Comparison of ENCODE assay signal across 8 cellular contexts in the genomic region with DNA sequence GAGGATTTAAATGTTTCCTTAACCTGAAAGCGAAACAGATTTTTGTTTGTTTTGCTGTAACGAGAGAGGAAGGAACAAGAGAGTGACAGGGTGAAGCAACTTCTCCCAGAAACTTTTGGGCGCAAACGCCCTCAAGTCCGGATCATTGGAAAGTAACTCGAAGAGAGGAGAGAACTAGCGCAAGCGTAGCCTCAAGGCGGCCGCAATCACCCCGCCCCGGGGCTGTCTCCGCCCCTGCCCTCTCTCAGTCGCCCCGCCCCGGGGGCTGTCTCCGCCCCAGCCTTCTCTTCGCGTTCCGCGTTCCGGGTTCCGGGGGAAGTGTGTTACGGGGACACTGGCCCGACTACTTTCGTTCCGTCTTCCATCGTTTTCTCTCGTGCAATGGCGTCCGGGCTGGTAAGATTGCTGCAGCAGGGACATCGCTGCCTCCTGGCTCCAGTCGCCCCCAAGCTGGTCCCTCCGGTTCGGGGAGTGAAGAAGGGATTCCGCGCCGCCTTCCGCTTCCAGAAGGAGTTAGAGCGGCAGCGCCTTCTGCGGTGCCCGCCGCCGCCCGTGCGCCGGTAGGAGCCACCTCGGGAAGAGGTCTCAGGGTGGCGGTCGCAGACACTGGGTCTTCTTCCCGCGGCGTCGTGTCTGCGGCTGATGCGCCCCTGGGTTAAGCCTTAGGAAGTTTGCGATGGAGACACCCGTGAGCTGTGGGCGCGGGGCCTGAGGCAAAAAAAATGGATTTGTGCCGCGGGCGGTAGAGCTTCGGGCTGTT. TPM values are rescaled to one million over a fixed set of nuclear protein-coding genes. Genes with fewer than 3 reads are reported as not detected.
DNase-seq lines count a peak whose midpoint lies in the region; ATAC-seq and TF ChIP-seq lines count a peak whose summit lies in the region.

A gene (plus strand): TSS at position 372 of the 760 bp plus-strand sequence. CDS start 10 bp downstream, at position 382.

- H3K4me1 ChIP-seq in left lung: peaks cover 17 to 53% of the 10 kb centered on the region in 2 donors

- H3K27ac ChIP-seq in left lung: peak within 1 kb of the TSS; percentile 88 to 96

- no peaks in the 10 kb centered on the region for H3K27me3 ChIP-seq in left lung

- no peaks in the 10 kb centered on the region for H3K9me3 ChIP-seq in left lung

- DNase-seq in C1 segment of cervical spinal cord (lab: John Stamatoyannopoulos, UW): peak; percentile 77 to 99 (median 94)
- DNase-seq in NCI-H774 (lab: John Stamatoyannopoulos, UW): peak; percentile 92
- DNase-seq in activated CD4-positive, alpha-beta T cell treated with anti-CD3 and anti-CD28 coated beads, Interleukin-2, amount 50 U/mL, for 4 hours: peak; percentile 94 to 97
- peak; percentile 97 for DNase-seq in dermis blood vessel endothelial cell
- DNase-seq in left lung: peak; percentile 98 to 100
- peak; percentile 98 for DNase-seq in stimulated activated CD4-positive, alpha-beta T cell treated with anti-CD3 and anti-CD28 coated beads, Interleukin-4, amount 100 ng/mL, for 1 hour

- intact Hi-C loops in left lung (cut with DNase I): no loop called here

- no peak for TF ChIP-seq CTCF in left lung (IDR thresholded peaks at IDR 0.05)

- ATAC-seq in GM19372 (IDR thresholded peaks at IDR 0.05; ENCODE audit: low read depth, unreplicated experiment) (peak; percentile 91), HG03558 (IDR thresholded peaks at IDR 0.05; ENCODE audit: extremely low read depth, unreplicated experiment) (peak; percentile 57), left lung (peak; percentile 100)

- H3K36me3 ChIP-seq in left lung: peaks cover 0 to 24% of the 10 kb centered on the region in 2 donors

- H3K4me3 ChIP-seq in left lung: peak within 1 kb of the TSS; percentile 86 to 93

RNA-seq across cellular contexts. Expression of the gene that starts here (rescaled TPM):
- total RNA-seq in dermis blood vessel endothelial cell (38.6 and 42.0 TPM in 2 replicates), left lung (10 to 100 TPM; 23.1 to 24.3 TPM)

Comparison
In these comparisons a context has a peak if more than half of its experiments do, and no peak if none do; other contexts are left out.
1. Peak in every context shown above with its lines: DNase-seq, ATAC-seq, H3K4me3 ChIP-seq and H3K27ac ChIP-seq.